In genomic region chr14:22822017-22822618, GRCh38 we compare ENCODE assay signal across 6 cellular contexts. TPM values are rescaled to one million over a fixed set of nuclear protein-coding genes. Genes with fewer than 3 reads are reported as not detected.
A peak's percentile ranks its signal among the peaks of the same experiment; 100 is the strongest.
DNase-seq lines count a peak whose midpoint lies in the region; ATAC-seq and TF ChIP-seq lines count a peak whose summit lies in the region.

No MANE protein-coding gene starts in this region.

- H3K4me3 ChIP-seq in SK-N-MC, result no peak overlapping the region
- peak overlapping the region; percentile 22 to 53 for H3K4me3 ChIP-seq in gastroesophageal sphincter

- ATAC-seq in gastroesophageal sphincter (no peak), HG03159 (IDR thresholded peaks at IDR 0.05; ENCODE audit: unreplicated experiment) (no peak), HG02571 (IDR thresholded peaks at IDR 0.05; ENCODE audit: unreplicated experiment) (no peak)
- peak; percentile 38 for ATAC-seq in stimulated activated naive CD8-positive, alpha-beta T cell treated with anti-CD3 and anti-CD28 coated beads, Interleukin-15, amount 100 ng/mL, for 72 hours

- peaks cover 45% of the 10 kb centered on the region for H3K4me1 Mint-ChIP-seq in stimulated activated naive CD8-positive, alpha-beta T cell treated with anti-CD3 and anti-CD28 coated beads, Interleukin-15, amount 100 ng/mL, for 72 hours

- TF ChIP-seq EP300 in gastroesophageal sphincter (IDR thresholded peaks at IDR 0.05), result no peak

- peak overlapping the region; percentile 25 to 85 for H3K27ac Mint-ChIP-seq in stimulated activated naive CD8-positive, alpha-beta T cell treated with anti-CD3 and anti-CD28 coated beads, Interleukin-15, amount 100 ng/mL, for 72 hours

- H3K36me3 ChIP-seq in SK-N-MC (ENCODE audit: insufficient read depth, low read length) (no peaks in the 10 kb centered on the region), gastroesophageal sphincter (no peaks in the 10 kb centered on the region)

- H3K27me3 Mint-ChIP-seq in stimulated activated naive CD8-positive, alpha-beta T cell treated with anti-CD3 and anti-CD28 coated beads, Interleukin-15, amount 100 ng/mL, for 72 hours, result peaks cover 32% of the 10 kb centered on the region

- no peaks in the 10 kb centered on the region for H3K9me3 Mint-ChIP-seq in stimulated activated naive CD8-positive, alpha-beta T cell treated with anti-CD3 and anti-CD28 coated beads, Interleukin-15, amount 100 ng/mL, for 72 hours

- TF ChIP-seq POLR2A in gastroesophageal sphincter (IDR thresholded peaks at IDR 0.05), result no peak

- peak overlapping the region; percentile 84 for H3K27ac ChIP-seq in SK-N-MC
- peak overlapping the region; percentile 5 to 81 (median 77) for H3K27ac ChIP-seq in gastroesophageal sphincter

- no peaks in the 10 kb centered on the region for H3K27me3 ChIP-seq in gastroesophageal sphincter

- peaks cover 0 to 47% (median 18%) of the 10 kb centered on the region in 3 donors for H3K4me1 ChIP-seq in gastroesophageal sphincter

- H3K4me3 Mint-ChIP-seq in stimulated activated naive CD8-positive, alpha-beta T cell treated with anti-CD3 and anti-CD28 coated beads, Interleukin-15, amount 100 ng/mL, for 72 hours, result peak overlapping the region; percentile 74 to 83

- H3K9me3 ChIP-seq in SK-N-MC (ENCODE audit: low read depth, low read length) (no peaks in the 10 kb centered on the region), gastroesophageal sphincter (no peaks in the 10 kb centered on the region)

- DNase-seq in SK-N-MC (ENCODE audit: low read depth, low spot score), result no peak
- DNase-seq in stimulated activated naive CD8-positive, alpha-beta T cell treated with anti-CD3 and anti-CD28 coated beads, Interleukin-15, amount 100 ng/mL, for 72 hours, result no peak
- DNase-seq in foreskin melanocyte, result no peak

- TF ChIP-seq CTCF in gastroesophageal sphincter (IDR thresholded peaks at IDR 0.05), result no peak

- no peak overlapping the region for H3K9ac ChIP-seq in SK-N-MC (ENCODE audit: insufficient read length)

- 49 to 56% methylated on average over 15 to 17 of the region's 34 CpGs for WGBS in gastroesophageal sphincter (ENCODE audit: low coverage in 1 of 2), 2 donors

RNA-seq across cellular contexts. Expression of gene SLC7A7, which starts 6.9 kb away (rescaled TPM):
- 10 to 100 TPM in 3 of 4 donors, 1 to 10 TPM in 1; 8.1 to 36.6 (median 23.4) TPM for total RNA-seq in gastroesophageal sphincter

RNA-seq across cellular contexts. Expression of gene MRPL52, which starts 7.6 kb away (rescaled TPM):
- 10 to 100 TPM; 24.4 to 65.0 (median 35.0) TPM for total RNA-seq in gastroesophageal sphincter

RNA-seq across cellular contexts. Expression of gene MMP14, which starts 14.3 kb away (rescaled TPM):
- 100 to 1,000 TPM; 114 to 127 (median 123) TPM for total RNA-seq in gastroesophageal sphincter

RNA-seq across cellular contexts. Expression of gene LRP10, which starts 49.4 kb away (rescaled TPM):
- total RNA-seq in gastroesophageal sphincter, result 100 to 1,000 TPM; 123 to 257 (median 163) TPM

RNA-seq across cellular contexts. Expression of gene OXA1L, which starts 55.6 kb away (rescaled TPM):
- total RNA-seq in gastroesophageal sphincter, result 10 to 100 TPM; 47.1 to 89.0 (median 72.7) TPM
